9 cellular contexts compared by ENCODE assay signal in genomic region chr1:2212542-2213491, GRCh38. TPM values are rescaled to one million over a fixed set of nuclear protein-coding genes. Genes with fewer than 3 reads are reported as not detected.
A peak's percentile ranks its signal among the peaks of the same experiment; 100 is the strongest.
DNase-seq lines count a peak whose midpoint lies in the region; ATAC-seq, FAIRE-seq and TF ChIP-seq lines count a peak whose summit lies in the region.
"Had no signal": no experiment of that assay in that cellular context is flagged by ENCODE, and none has a peak within 500 bp of the region (broad histone marks: within the 10 kb centered on the region; RNA-seq: fewer than 3 reads in every experiment).

No MANE protein-coding gene starts in this region.

- POLR2A ChIA-PET in activated CD4-positive, alpha-beta T cell treated with anti-CD3 and anti-CD28 coated beads, Interleukin-2, amount 10 ng/mL, durations not matched to agents 7 days and 5 days (lab: Charles Lee) = interaction anchor here (1.0 kb wide), 1 partner anchor 14 kb away, joined by 3 read pairs; no protein-coding TSS in a partner anchor
- POLR2A ChIA-PET in HepG2 (lab: Yijun Ruan, JAX) = interaction anchor here (1.1 kb wide), 1 partner anchor 20 kb away, joined by 3 read pairs; no protein-coding TSS in a partner anchor

- 52% methylated on average over 30 of the region's 49 CpGs for WGBS in HepG2 (ENCODE audit: low lambda C conversion rate)

- H3K4me2 ChIP-seq in HepG2 (ENCODE audit: low read depth, low read length) = peak overlapping the region; percentile 95

- H3K36me3 ChIP-seq in effector memory CD4-positive, alpha-beta T cell (ENCODE audit: control insufficient read depth, insufficient read depth, low read length) = no peaks in the 10 kb centered on the region
- H3K36me3 ChIP-seq in HepG2 (replicated peaks in 1 of 2; ENCODE audit: control insufficient read depth in 1 of 2, insufficient read depth in 2 of 2, low read length in 2 of 2) = no peaks in the 10 kb centered on the region

- no peaks in the 10 kb centered on the region for H3K27me3 ChIP-seq in effector memory CD4-positive, alpha-beta T cell (replicated peaks; ENCODE audit: control insufficient read depth, insufficient read depth, low read length, poor library complexity, severe bottlenecking)
- H3K27me3 ChIP-seq in HepG2 (ENCODE audit: control insufficient read depth in 1 of 2, insufficient read depth in 2 of 2, low read length in 2 of 2) = peaks cover 2 to 15% of the 10 kb centered on the region in 2 experiments; a peak in 2 of 5 replicates

- peak overlapping the region; percentile 35 for H3K4me3 ChIP-seq in effector memory CD4-positive, alpha-beta T cell (ENCODE audit: insufficient read depth, low read depth, low read length, poor library complexity, severe bottlenecking)
- peak overlapping the region in 1 of 3 experiments; percentile 64; a peak in 1 of 6 replicates for H3K4me3 ChIP-seq in HepG2 (replicated peaks in 1 of 3; ENCODE audit: insufficient read depth in 1 of 3, low read depth in 2 of 3, low read length in 3 of 3)

- intact Hi-C loops in HepG2 (cut with micrococcal nuclease; ENCODE audit: unreplicated experiment) = no loop called here

- H3K4me1 Mint-ChIP-seq in activated CD4-positive, alpha-beta T cell treated with anti-CD3 and anti-CD28 coated beads, Interleukin-2, amount 10 ng/mL, durations not matched to agents 7 days and 5 days = peaks cover 6% of the 10 kb centered on the region

- TF ChIP-seq RAD21 in HepG2 (CRISPR knock-in tag; IDR thresholded peaks at IDR 0.05) = no peak

- H3K9me3 Mint-ChIP-seq in activated CD4-positive, alpha-beta T cell treated with anti-CD3 and anti-CD28 coated beads, Interleukin-2, amount 10 ng/mL, durations not matched to agents 7 days and 5 days = no peaks in the 10 kb centered on the region
- H3K9me3 Mint-ChIP-seq: T-helper 1 cell treated with Interleukin-12 subunit alpha and Interleukin-12 subunit beta and Interleukin-4 antibody, amounts not matched to agents 30 μg/mL and 1 μg/mL, for 36 hours had no signal

- H3K27ac ChIP-seq in effector memory CD4-positive, alpha-beta T cell (ENCODE audit: insufficient read depth, low read length, poor library complexity, severe bottlenecking) = no peak overlapping the region
- peak overlapping the region; percentile 28 for H3K27ac ChIP-seq in HepG2 (ENCODE audit: extremely low read length, insufficient read depth, low read length)

- FAIRE-seq in HepG2 (lab: Jason Lieb, UNC) = no peak

- H4K20me1 ChIP-seq in HepG2 (ENCODE audit: insufficient read depth, low read length) = no peaks in the 10 kb centered on the region

- H3K4me1 ChIP-seq in effector memory CD4-positive, alpha-beta T cell (ENCODE audit: control insufficient read depth, insufficient read depth, low read length, poor library complexity, severe bottlenecking) = peaks cover 12% of the 10 kb centered on the region
- peaks cover 71% of the 10 kb centered on the region for H3K4me1 ChIP-seq in HepG2 (ENCODE audit: insufficient read depth, low read length)

- no peaks in the 10 kb centered on the region for H3K9me3 ChIP-seq in effector memory CD4-positive, alpha-beta T cell (ENCODE audit: control insufficient read depth, low read length)
- no peaks in the 10 kb centered on the region for H3K9me3 ChIP-seq in HepG2 (ENCODE audit: low read length)

- H3K4me3 Mint-ChIP-seq in activated CD4-positive, alpha-beta T cell treated with anti-CD3 and anti-CD28 coated beads, Interleukin-2, amount 10 ng/mL, durations not matched to agents 7 days and 5 days = no peak overlapping the region
- H3K4me3 Mint-ChIP-seq: T-helper 1 cell treated with Interleukin-12 subunit alpha and Interleukin-12 subunit beta and Interleukin-4 antibody, amounts not matched to agents 30 μg/mL and 1 μg/mL, for 36 hours had no signal

- H3K27me3 Mint-ChIP-seq in activated CD4-positive, alpha-beta T cell treated with anti-CD3 and anti-CD28 coated beads, Interleukin-2, amount 10 ng/mL, durations not matched to agents 7 days and 5 days = peaks cover 1% of the 10 kb centered on the region

- CTCF ChIA-PET in activated CD4-positive, alpha-beta T cell treated with anti-CD3 and anti-CD28 coated beads, Interleukin-2, amount 10 ng/mL, durations not matched to agents 7 days and 5 days (lab: Charles Lee) = interaction anchor here (1.3 to 1.6 kb wide), 2 partner anchors 15 to 17 kb away, joined by 4 to 6 read pairs; no protein-coding TSS in a partner anchor
- CTCF ChIA-PET in HepG2 (lab: Yijun Ruan, JAX; ENCODE audit: low intra/inter-chr PET ratio, low total read pairs) = no interaction called here

- H3K79me2 ChIP-seq in HepG2 (ENCODE audit: insufficient read depth, low read length) = no peaks in the 10 kb centered on the region

- peak overlapping the region; percentile 45 for H3K9ac ChIP-seq in HepG2 (ENCODE audit: insufficient read depth, low read depth, low read length)

- no peak overlapping the region for H2AFZ ChIP-seq in HepG2 (ENCODE audit: low read length)

- DNase-seq in DMS 273 treated with DMSO at 0.1 percent for 48 hours (lab: John Stamatoyannopoulos, UW) (peak; percentile 41), LHCN-M2 (ENCODE audit: low read depth) (peak; percentile 94), HepG2 (ENCODE audit: low spot score) (peak; percentile 50), NCI-H1694 (lab: John Stamatoyannopoulos, UW) (no peak)
- DNase-seq in activated CD4-positive, alpha-beta T cell treated with anti-CD3 and anti-CD28 coated beads, Interleukin-2, amount 10 ng/mL, durations not matched to agents 7 days and 5 days = peak; percentile 72
- peak; percentile 39 to 51 (median 41) for DNase-seq in effector memory CD4-positive, alpha-beta T cell
- peak; percentile 68 for DNase-seq in stimulated activated CD8-positive, alpha-beta memory T cell treated with anti-CD3 and anti-CD28 coated beads, Interleukin-4, amount 100 ng/mL, for 48 hours

- TF ChIP-seq POLR2A in HepG2 (IDR thresholded peaks at IDR 0.05; ENCODE audit: insufficient read depth in 1 of 2, low read depth in 2 of 2, low read length in 2 of 2) = no peak

- peak overlapping the region; percentile 54 for H3K27ac Mint-ChIP-seq in activated CD4-positive, alpha-beta T cell treated with anti-CD3 and anti-CD28 coated beads, Interleukin-2, amount 10 ng/mL, durations not matched to agents 7 days and 5 days
- H3K27ac Mint-ChIP-seq: T-helper 1 cell treated with Interleukin-12 subunit alpha and Interleukin-12 subunit beta and Interleukin-4 antibody, amounts not matched to agents 30 μg/mL and 1 μg/mL, for 36 hours had no signal

- no peaks in the 10 kb centered on the region for H3K36me3 Mint-ChIP-seq in activated CD4-positive, alpha-beta T cell treated with anti-CD3 and anti-CD28 coated beads, Interleukin-2, amount 10 ng/mL, durations not matched to agents 7 days and 5 days (ENCODE audit: low read depth)

- ATAC-seq in HepG2 (no peak), GM21447 (IDR thresholded peaks at IDR 0.05; ENCODE audit: unreplicated experiment) (no peak)

- BruUV-seq in HepG2 (replicated peaks; lab: Mats Ljungman, UMichigan) = no TSS peak

- in situ Hi-C loops in HepG2 (cut with HindIII; ENCODE audit: extremely low pct_ligation_motif_present, low pct_unique_long_range_greater_than_20kb) = no loop called here

- TF ChIP-seq EP300 in HepG2 (IDR thresholded peaks at IDR 0.05; ENCODE audit: low read depth in 2 of 2, low read length in 2 of 2) (no peak), HepG2 (CRISPR knock-in tag; IDR thresholded peaks at IDR 0.05; ENCODE audit: borderline replicate concordance) (no peak)

- TF ChIP-seq CTCF in HepG2 (CRISPR knock-in tag; IDR thresholded peaks at IDR 0.05) = peak; percentile 13; the same call in 1 of the 2 replicates

RNA-seq across cellular contexts. Expression of gene SKI, which starts 15.3 kb away (rescaled TPM):
- total RNA-seq in LHCN-M2 (2014; rRNA removed) (13.9 and 16.5 TPM in 2 replicates), HepG2 (2016; rRNA removed; fragmentation: Illumina TruSeq; extraction: Trizol) (6.9 and 9.6 TPM in 2 replicates)
- 19.7 TPM for polyA plus RNA-seq in LHCN-M2 (2012)
- total RNA-seq in activated CD4-positive, alpha-beta T cell treated with anti-CD3 and anti-CD28 coated beads, Interleukin-2, amount 10 ng/mL, durations not matched to agents 7 days and 5 days = 10 to 100 TPM; 60.7 to 62.0 TPM
- total RNA-seq in HepG2 (2016; cell fraction: cytosol; rRNA removed; fragmentation: Illumina TruSeq; extraction: Trizol; ENCODE audit: low read depth) = 3.4 and 6.3 TPM in 2 replicates
- 7.7 and 7.9 TPM in 2 replicates for total RNA-seq in HepG2 (2016; cell fraction: insoluble cytoplasmic fraction; rRNA removed; fragmentation: Illumina TruSeq; extraction: Trizol)
- 4.6 and 5.7 TPM in 2 replicates for total RNA-seq in HepG2 (2016; cell fraction: membrane; rRNA removed; fragmentation: Illumina TruSeq; extraction: Trizol)
- 10.6 and 12.2 TPM in 2 replicates for total RNA-seq in HepG2 (2016; cell fraction: nucleus; rRNA removed; fragmentation: Illumina TruSeq; extraction: Trizol)
- 4.7 and 5.9 TPM in 2 replicates for polyA plus RNA-seq in HepG2 (2011; rRNA removed)
- polyA plus RNA-seq in HepG2 (2011; cell fraction: cytosol; rRNA removed) = 3.8 and 4.2 TPM in 2 replicates
- polyA plus RNA-seq in HepG2 (2011; cell fraction: nucleus; rRNA removed) = 20.3 and 21.2 TPM in 2 replicates
- polyA plus RNA-seq in HepG2 (2012) = 10.1 and 12.3 TPM in 2 replicates
- polyA plus RNA-seq in HepG2 (2016; cell fraction: cytosol; fragmentation: Illumina TruSeq; extraction: Trizol; ENCODE audit: low read depth) = 0.60 and 0.83 TPM in 2 replicates
- polyA plus RNA-seq in HepG2 (2016; cell fraction: insoluble cytoplasmic fraction; fragmentation: Illumina TruSeq; extraction: Trizol; ENCODE audit: low read depth) = 16.7 and 23.3 TPM in 2 replicates
- polyA plus RNA-seq in HepG2 (2016; cell fraction: membrane; fragmentation: Illumina TruSeq; extraction: Trizol; ENCODE audit: low read depth) = 3.7 and 4.4 TPM in 2 replicates
- 33.8 and 34.3 TPM in 2 replicates for polyA plus RNA-seq in HepG2 (2016; cell fraction: nucleus; fragmentation: Illumina TruSeq; extraction: Trizol; ENCODE audit: insufficient read depth, low read depth)
- polyA minus RNA-seq in HepG2 (2011; rRNA and poly(A)+ RNA removed; ENCODE audit: low replicate concordance) = 4.4 and 14.7 TPM in 2 replicates
- polyA minus RNA-seq in HepG2 (2011; cell fraction: cytosol; rRNA and poly(A)+ RNA removed) = 16.7 and 22.2 TPM in 2 replicates
- 10.9 and 12.1 TPM in 2 replicates for polyA minus RNA-seq in HepG2 (2011; cell fraction: nucleus; rRNA and poly(A)+ RNA removed)

RNA-seq across cellular contexts. Expression of gene FAAP20, which starts 18.2 kb away (rescaled TPM):
- 40.9 and 47.5 TPM in 2 replicates for total RNA-seq in LHCN-M2 (2014; rRNA removed)
- 70.8 TPM for polyA plus RNA-seq in LHCN-M2 (2012)
- total RNA-seq in activated CD4-positive, alpha-beta T cell treated with anti-CD3 and anti-CD28 coated beads, Interleukin-2, amount 10 ng/mL, durations not matched to agents 7 days and 5 days = 10 to 100 TPM; 61.3 to 66.2 TPM
- total RNA-seq in HepG2 (2016; rRNA removed; fragmentation: Illumina TruSeq; extraction: Trizol) = 10.4 and 10.8 TPM in 2 replicates
- 25.8 and 31.3 TPM in 2 replicates for total RNA-seq in HepG2 (2016; cell fraction: cytosol; rRNA removed; fragmentation: Illumina TruSeq; extraction: Trizol; ENCODE audit: low read depth)
- 9.1 and 10.5 TPM in 2 replicates for total RNA-seq in HepG2 (2016; cell fraction: insoluble cytoplasmic fraction; rRNA removed; fragmentation: Illumina TruSeq; extraction: Trizol)
- total RNA-seq in HepG2 (2016; cell fraction: membrane; rRNA removed; fragmentation: Illumina TruSeq; extraction: Trizol) = 30.5 and 36.7 TPM in 2 replicates
- total RNA-seq in HepG2 (2016; cell fraction: nucleus; rRNA removed; fragmentation: Illumina TruSeq; extraction: Trizol) = 7.4 and 9.0 TPM in 2 replicates
- 9.6 and 14.4 TPM in 2 replicates for polyA plus RNA-seq in HepG2 (2011; rRNA removed)
- 8.7 and 21.7 TPM in 2 replicates for polyA plus RNA-seq in HepG2 (2011; cell fraction: cytosol; rRNA removed)
- polyA plus RNA-seq in HepG2 (2011; cell fraction: nucleus; rRNA removed) = 37.4 and 44.6 TPM in 2 replicates
- polyA plus RNA-seq in HepG2 (2012) = 24.2 and 24.5 TPM in 2 replicates
- 237 and 239 TPM in 2 replicates for polyA plus RNA-seq in HepG2 (2016; cell fraction: cytosol; fragmentation: Illumina TruSeq; extraction: Trizol; ENCODE audit: low read depth)
- polyA plus RNA-seq in HepG2 (2016; cell fraction: insoluble cytoplasmic fraction; fragmentation: Illumina TruSeq; extraction: Trizol; ENCODE audit: low read depth) = 38.7 and 46.2 TPM in 2 replicates
- polyA plus RNA-seq in HepG2 (2016; cell fraction: membrane; fragmentation: Illumina TruSeq; extraction: Trizol; ENCODE audit: low read depth) = 156 and 163 TPM in 2 replicates
- 44.5 and 50.9 TPM in 2 replicates for polyA plus RNA-seq in HepG2 (2016; cell fraction: nucleus; fragmentation: Illumina TruSeq; extraction: Trizol; ENCODE audit: insufficient read depth, low read depth)
- polyA minus RNA-seq in HepG2 (2011; rRNA and poly(A)+ RNA removed; ENCODE audit: low replicate concordance) = 3.5 and 6.2 TPM in 2 replicates
- 5.6 and 7.3 TPM in 2 replicates for polyA minus RNA-seq in HepG2 (2011; cell fraction: cytosol; rRNA and poly(A)+ RNA removed)
- 6.3 and 6.6 TPM in 2 replicates for polyA minus RNA-seq in HepG2 (2011; cell fraction: nucleus; rRNA and poly(A)+ RNA removed)
